In the genomic region with DNA sequence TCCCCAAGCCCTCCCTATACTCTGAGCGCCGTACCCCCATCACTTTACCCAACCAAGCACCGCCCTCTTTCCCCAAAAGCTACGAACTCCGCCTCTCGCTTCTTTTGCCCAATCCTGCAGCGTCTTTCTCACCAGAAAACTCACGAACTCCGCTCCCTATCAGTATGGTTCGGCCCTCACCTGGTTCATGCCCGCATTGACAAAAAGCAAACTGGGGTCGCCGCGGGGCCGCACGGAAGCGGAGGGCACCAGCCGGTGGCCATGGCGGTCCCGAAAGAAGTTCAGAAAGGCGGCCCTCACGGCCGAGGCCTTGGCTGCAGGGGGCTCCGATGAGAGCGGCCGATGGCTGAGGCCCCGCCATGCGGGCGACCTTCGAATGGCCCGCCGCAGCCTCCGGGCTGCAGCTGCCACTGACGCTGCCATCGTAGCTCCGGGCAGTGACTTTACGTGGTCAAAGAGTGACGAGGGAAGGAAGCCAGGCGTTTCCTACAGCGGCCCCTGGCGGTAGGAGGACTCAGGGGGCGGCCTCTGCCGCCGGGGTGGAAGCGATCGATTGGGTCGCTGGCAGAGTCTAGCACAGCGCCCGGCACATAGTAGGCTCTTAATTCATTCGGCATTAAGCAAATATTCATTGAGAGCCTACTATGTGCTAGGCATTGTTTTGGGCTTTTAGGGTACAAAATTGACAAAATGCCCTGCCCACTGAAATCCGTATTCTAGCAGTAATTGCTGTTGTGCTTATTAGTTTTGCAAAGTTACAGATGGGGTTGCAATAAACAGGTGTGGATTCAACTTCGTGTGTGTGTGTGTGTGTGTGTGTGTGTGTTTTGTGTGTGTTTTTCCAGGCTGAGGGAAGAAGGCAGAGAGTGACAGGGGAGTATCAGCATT, we compare ENCODE assay signal across 1 cellular context.
TF ChIP-seq lines count a peak whose summit lies in the region.

Gene AARS2, minus strand, starts transcription at position 447 of the 888 bp plus-strand sequence. Its CDS starts 24 bp downstream, at position 423.

TF ChIP-seq in HepG2, 621 proteins besides CTCF, POLR2A, EP300 and RAD21 (continued from another document and continues in another):
- TF ChIP-seq, protein P1, sequence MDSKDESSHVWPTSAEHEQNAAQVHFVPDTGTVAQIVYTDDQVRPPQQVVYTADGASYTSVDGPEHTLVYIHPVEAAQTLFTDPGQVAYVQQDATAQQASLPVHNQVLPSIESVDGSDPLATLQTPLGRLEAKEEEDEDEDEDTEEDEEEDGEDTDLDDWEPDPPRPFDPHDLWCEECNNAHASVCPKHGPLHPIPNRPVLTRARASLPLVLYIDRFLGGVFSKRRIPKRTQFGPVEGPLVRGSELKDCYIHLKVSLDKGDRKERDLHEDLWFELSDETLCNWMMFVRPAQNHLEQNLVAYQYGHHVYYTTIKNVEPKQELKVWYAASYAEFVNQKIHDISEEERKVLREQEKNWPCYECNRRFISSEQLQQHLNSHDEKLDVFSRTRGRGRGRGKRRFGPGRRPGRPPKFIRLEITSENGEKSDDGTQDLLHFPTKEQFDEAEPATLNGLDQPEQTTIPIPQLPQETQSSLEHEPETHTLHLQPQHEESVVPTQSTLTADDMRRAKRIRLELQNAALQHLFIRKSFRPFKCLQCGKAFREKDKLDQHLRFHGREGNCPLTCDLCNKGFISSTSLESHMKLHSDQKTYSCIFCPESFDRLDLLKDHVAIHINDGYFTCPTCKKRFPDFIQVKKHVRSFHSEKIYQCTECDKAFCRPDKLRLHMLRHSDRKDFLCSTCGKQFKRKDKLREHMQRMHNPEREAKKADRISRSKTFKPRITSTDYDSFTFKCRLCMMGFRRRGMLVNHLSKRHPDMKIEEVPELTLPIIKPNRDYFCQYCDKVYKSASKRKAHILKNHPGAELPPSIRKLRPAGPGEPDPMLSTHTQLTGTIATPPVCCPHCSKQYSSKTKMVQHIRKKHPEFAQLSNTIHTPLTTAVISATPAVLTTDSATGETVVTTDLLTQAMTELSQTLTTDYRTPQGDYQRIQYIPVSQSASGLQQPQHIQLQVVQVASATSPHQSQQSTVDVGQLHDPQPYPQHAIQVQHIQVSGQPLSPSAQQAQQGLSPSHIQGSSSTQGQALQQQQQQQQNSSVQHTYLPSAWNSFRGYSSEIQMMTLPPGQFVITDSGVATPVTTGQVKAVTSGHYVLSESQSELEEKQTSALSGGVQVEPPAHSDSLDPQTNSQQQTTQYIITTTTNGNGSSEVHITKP (CRISPR knock-in tag; IDR thresholded peaks at IDR 0.05; ENCODE audit: low read depth) = peak; percentile 72; the same call in 1 of the 2 replicates
- TF ChIP-seq, protein P2, sequence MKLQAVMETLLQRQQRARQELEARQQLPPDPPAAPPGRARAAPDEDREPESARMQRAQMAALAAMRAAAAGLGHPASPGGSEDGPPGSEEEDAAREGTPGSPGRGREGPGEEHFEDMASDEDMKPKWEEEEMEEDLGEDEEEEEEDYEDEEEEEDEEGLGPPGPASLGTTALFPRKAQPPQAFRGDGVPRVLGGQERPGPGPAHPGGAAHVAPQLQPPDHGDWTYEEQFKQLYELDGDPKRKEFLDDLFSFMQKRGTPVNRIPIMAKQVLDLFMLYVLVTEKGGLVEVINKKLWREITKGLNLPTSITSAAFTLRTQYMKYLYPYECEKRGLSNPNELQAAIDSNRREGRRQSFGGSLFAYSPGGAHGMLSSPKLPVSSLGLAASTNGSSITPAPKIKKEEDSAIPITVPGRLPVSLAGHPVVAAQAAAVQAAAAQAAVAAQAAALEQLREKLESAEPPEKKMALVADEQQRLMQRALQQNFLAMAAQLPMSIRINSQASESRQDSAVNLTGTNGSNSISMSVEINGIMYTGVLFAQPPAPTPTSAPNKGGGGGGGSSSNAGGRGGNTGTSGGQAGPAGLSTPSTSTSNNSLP (IDR thresholded peaks at IDR 0.05; ENCODE audit: low read depth, low read length) = peak; percentile 76
- TF ChIP-seq GLI4 (CRISPR knock-in tag; IDR thresholded peaks at IDR 0.05; ENCODE audit: borderline replicate concordance) = no peak; the same call in 1 of the 2 replicates
- peak; percentile 97 for TF ChIP-seq ZNF788 (CRISPR knock-in tag; IDR thresholded peaks at IDR 0.05; ENCODE audit: borderline replicate concordance)
- TF ChIP-seq, protein P3, sequence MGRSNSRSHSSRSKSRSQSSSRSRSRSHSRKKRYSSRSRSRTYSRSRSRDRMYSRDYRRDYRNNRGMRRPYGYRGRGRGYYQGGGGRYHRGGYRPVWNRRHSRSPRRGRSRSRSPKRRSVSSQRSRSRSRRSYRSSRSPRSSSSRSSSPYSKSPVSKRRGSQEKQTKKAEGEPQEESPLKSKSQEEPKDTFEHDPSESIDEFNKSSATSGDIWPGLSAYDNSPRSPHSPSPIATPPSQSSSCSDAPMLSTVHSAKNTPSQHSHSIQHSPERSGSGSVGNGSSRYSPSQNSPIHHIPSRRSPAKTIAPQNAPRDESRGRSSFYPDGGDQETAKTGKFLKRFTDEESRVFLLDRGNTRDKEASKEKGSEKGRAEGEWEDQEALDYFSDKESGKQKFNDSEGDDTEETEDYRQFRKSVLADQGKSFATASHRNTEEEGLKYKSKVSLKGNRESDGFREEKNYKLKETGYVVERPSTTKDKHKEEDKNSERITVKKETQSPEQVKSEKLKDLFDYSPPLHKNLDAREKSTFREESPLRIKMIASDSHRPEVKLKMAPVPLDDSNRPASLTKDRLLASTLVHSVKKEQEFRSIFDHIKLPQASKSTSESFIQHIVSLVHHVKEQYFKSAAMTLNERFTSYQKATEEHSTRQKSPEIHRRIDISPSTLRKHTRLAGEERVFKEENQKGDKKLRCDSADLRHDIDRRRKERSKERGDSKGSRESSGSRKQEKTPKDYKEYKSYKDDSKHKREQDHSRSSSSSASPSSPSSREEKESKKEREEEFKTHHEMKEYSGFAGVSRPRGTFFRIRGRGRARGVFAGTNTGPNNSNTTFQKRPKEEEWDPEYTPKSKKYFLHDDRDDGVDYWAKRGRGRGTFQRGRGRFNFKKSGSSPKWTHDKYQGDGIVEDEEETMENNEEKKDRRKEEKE (IDR thresholded peaks at IDR 0.05) = no peak
- TF ChIP-seq MTA1 (CRISPR knock-in tag; IDR thresholded peaks at IDR 0.05; ENCODE audit: borderline replicate concordance) = peak; percentile 86; the same call in 1 of the 2 replicates
- TF ChIP-seq, protein P4, sequence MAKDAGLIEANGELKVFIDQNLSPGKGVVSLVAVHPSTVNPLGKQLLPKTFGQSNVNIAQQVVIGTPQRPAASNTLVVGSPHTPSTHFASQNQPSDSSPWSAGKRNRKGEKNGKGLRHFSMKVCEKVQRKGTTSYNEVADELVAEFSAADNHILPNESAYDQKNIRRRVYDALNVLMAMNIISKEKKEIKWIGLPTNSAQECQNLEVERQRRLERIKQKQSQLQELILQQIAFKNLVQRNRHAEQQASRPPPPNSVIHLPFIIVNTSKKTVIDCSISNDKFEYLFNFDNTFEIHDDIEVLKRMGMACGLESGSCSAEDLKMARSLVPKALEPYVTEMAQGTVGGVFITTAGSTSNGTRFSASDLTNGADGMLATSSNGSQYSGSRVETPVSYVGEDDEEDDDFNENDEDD (CRISPR knock-in tag; IDR thresholded peaks at IDR 0.05; ENCODE audit: borderline replicate concordance) = peak; percentile 97
- peak; percentile 98; the same call in 1 of the 2 replicates for TF ChIP-seq FOXC1 (CRISPR knock-in tag; IDR thresholded peaks at IDR 0.05; ENCODE audit: borderline replicate concordance)
- TF ChIP-seq ETS1 (CRISPR knock-in tag; IDR thresholded peaks at IDR 0.05) = no peak; the same call in 1 of the 2 replicates
- TF ChIP-seq SPEN (CRISPR knock-in tag; IDR thresholded peaks at IDR 0.05; ENCODE audit: low read depth) = peak; percentile 99
- peak; percentile 91 for TF ChIP-seq ZNF430 (CRISPR knock-in tag; IDR thresholded peaks at IDR 0.05)
- peak; percentile 88; the same call in 1 of the 2 replicates for TF ChIP-seq ZNF589 (CRISPR knock-in tag; conservative IDR thresholded peaks at IDR 0.05)
- TF ChIP-seq ZNF564 (CRISPR knock-in tag; IDR thresholded peaks at IDR 0.05) = no peak
- peak; percentile 98 for TF ChIP-seq GMEB1 (CRISPR knock-in tag; IDR thresholded peaks at IDR 0.05; ENCODE audit: borderline replicate concordance)
- TF ChIP-seq IRF1 (CRISPR knock-in tag; IDR thresholded peaks at IDR 0.05; ENCODE audit: low read depth) = no peak; the same call in 1 of the 2 replicates
- peak; percentile 95; the same call in 1 of the 2 replicates for TF ChIP-seq ZNF792 (CRISPR knock-in tag; IDR thresholded peaks at IDR 0.05)
- peak; percentile 83 for TF ChIP-seq MLX (CRISPR knock-in tag; IDR thresholded peaks at IDR 0.05)
- TF ChIP-seq ZNF800 (CRISPR knock-in tag; IDR thresholded peaks at IDR 0.05) = no peak; the same call in none of the 2 replicates
- TF ChIP-seq POLR2AphosphoS2 (IDR thresholded peaks at IDR 0.05; ENCODE audit: low read depth, low read length) = no peak
- peak; percentile 99 for TF ChIP-seq ZNF839 (CRISPR knock-in tag; IDR thresholded peaks at IDR 0.05; ENCODE audit: borderline replicate concordance)
- TF ChIP-seq, protein P5, sequence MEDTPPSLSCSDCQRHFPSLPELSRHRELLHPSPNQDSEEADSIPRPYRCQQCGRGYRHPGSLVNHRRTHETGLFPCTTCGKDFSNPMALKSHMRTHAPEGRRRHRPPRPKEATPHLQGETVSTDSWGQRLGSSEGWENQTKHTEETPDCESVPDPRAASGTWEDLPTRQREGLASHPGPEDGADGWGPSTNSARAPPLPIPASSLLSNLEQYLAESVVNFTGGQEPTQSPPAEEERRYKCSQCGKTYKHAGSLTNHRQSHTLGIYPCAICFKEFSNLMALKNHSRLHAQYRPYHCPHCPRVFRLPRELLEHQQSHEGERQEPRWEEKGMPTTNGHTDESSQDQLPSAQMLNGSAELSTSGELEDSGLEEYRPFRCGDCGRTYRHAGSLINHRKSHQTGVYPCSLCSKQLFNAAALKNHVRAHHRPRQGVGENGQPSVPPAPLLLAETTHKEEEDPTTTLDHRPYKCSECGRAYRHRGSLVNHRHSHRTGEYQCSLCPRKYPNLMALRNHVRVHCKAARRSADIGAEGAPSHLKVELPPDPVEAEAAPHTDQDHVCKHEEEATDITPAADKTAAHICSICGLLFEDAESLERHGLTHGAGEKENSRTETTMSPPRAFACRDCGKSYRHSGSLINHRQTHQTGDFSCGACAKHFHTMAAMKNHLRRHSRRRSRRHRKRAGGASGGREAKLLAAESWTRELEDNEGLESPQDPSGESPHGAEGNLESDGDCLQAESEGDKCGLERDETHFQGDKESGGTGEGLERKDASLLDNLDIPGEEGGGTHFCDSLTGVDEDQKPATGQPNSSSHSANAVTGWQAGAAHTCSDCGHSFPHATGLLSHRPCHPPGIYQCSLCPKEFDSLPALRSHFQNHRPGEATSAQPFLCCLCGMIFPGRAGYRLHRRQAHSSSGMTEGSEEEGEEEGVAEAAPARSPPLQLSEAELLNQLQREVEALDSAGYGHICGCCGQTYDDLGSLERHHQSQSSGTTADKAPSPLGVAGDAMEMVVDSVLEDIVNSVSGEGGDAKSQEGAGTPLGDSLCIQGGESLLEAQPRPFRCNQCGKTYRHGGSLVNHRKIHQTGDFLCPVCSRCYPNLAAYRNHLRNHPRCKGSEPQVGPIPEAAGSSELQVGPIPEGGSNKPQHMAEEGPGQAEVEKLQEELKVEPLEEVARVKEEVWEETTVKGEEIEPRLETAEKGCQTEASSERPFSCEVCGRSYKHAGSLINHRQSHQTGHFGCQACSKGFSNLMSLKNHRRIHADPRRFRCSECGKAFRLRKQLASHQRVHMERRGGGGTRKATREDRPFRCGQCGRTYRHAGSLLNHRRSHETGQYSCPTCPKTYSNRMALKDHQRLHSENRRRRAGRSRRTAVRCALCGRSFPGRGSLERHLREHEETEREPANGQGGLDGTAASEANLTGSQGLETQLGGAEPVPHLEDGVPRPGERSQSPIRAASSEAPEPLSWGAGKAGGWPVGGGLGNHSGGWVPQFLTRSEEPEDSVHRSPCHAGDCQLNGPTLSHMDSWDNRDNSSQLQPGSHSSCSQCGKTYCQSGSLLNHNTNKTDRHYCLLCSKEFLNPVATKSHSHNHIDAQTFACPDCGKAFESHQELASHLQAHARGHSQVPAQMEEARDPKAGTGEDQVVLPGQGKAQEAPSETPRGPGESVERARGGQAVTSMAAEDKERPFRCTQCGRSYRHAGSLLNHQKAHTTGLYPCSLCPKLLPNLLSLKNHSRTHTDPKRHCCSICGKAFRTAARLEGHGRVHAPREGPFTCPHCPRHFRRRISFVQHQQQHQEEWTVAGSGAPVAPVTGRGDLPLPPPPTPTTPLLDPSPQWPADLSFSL (CRISPR knock-in tag; IDR thresholded peaks at IDR 0.05) = 0 out of 2 replicates have a peak, but pooled peaks have one; percentile 42
